Comparison of ENCODE assay signal across 1 cellular context in the genomic region with DNA sequence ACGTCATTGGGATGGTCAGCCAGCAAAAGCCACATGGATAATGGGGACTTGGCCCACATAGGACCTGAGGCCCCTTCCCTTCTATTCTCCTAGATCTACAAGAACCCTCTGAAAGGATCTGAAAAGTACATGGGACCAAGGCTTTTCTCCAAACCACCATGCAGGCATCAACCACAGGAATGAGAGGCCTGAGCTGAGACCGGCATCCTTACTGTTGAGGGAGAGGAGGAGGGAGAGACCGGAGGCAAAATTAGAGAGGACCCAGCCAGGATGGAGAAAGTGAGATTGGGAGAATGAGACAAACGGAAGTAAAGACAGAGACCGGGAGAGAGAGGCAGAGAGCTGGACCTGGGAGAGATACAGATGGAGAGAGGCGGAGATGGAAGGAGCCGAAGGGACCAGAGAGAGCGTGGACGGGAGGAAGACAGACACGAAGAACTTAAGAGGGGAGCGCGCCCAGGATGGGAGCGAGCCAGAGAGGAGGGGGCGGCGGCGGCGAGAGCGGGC.
TF ChIP-seq lines count a peak whose summit lies in the region.

No MANE protein-coding gene starts in this region.

TF ChIP-seq in HEK293, 187 proteins besides CTCF, POLR2A, EP300 and RAD21 (continued from another document):
- TF ChIP-seq, protein P1, sequence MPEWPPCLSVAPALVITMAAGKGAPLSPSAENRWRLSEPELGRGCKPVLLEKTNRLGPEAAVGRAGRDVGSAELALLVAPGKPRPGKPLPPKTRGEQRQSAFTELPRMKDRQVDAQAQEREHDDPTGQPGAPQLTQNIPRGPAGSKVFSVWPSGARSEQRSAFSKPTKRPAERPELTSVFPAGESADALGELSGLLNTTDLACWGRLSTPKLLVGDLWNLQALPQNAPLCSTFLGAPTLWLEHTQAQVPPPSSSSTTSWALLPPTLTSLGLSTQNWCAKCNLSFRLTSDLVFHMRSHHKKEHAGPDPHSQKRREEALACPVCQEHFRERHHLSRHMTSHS (tag by site-specific recombination; IDR thresholded peaks at IDR 0.05): no peak
- TF ChIP-seq, protein P2, sequence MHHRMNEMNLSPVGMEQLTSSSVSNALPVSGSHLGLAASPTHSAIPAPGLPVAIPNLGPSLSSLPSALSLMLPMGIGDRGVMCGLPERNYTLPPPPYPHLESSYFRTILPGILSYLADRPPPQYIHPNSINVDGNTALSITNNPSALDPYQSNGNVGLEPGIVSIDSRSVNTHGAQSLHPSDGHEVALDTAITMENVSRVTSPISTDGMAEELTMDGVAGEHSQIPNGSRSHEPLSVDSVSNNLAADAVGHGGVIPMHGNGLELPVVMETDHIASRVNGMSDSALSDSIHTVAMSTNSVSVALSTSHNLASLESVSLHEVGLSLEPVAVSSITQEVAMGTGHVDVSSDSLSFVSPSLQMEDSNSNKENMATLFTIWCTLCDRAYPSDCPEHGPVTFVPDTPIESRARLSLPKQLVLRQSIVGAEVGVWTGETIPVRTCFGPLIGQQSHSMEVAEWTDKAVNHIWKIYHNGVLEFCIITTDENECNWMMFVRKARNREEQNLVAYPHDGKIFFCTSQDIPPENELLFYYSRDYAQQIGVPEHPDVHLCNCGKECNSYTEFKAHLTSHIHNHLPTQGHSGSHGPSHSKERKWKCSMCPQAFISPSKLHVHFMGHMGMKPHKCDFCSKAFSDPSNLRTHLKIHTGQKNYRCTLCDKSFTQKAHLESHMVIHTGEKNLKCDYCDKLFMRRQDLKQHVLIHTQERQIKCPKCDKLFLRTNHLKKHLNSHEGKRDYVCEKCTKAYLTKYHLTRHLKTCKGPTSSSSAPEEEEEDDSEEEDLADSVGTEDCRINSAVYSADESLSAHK (tag by site-specific recombination; IDR thresholded peaks at IDR 0.05): no peak
